In genomic region chr11:3126207-3126865, GRCh38 we compare ENCODE assay signal across 14 cellular contexts. TPM values are rescaled to one million over a fixed set of nuclear protein-coding genes. Genes with fewer than 3 reads are reported as not detected.
A peak's percentile ranks its signal among the peaks of the same experiment; 100 is the strongest.
DNase-seq lines count a peak whose midpoint lies in the region; TF ChIP-seq lines count a peak whose summit lies in the region.
"Had no signal": no experiment of that assay in that cellular context is flagged by ENCODE, and none has a peak within 500 bp of the region (broad histone marks: within the 10 kb centered on the region; RNA-seq: fewer than 3 reads in every experiment).

No MANE protein-coding gene starts in this region.

- peaks cover 7% of the 10 kb centered on the region for H3K79me1 ChIP-seq in neuronal stem cell (ENCODE audit: low read depth, low read length)

- intact Hi-C loops in esophagus squamous epithelium (cut with DNase I) = no loop called here

- no peak overlapping the region for H2AFZ ChIP-seq in neuronal stem cell (ENCODE audit: low read length)
- H2AFZ ChIP-seq in SK-N-SH (ENCODE audit: low read depth) = no peak overlapping the region

- no peaks in the 10 kb centered on the region for H3K79me2 ChIP-seq in SK-N-SH (ENCODE audit: insufficient read depth)

- peak overlapping the region; percentile 21 for H3K14ac ChIP-seq in neuronal stem cell (ENCODE audit: low read length)

- H3K9me2 ChIP-seq in SK-N-SH = no peaks in the 10 kb centered on the region

- no peak for TF ChIP-seq RAD21 in SK-N-SH (IDR thresholded peaks at IDR 0.05; ENCODE audit: low read length)

- no peaks in the 10 kb centered on the region for H3K27me3 ChIP-seq in Peyer's patch
- no peaks in the 10 kb centered on the region for H3K27me3 ChIP-seq in esophagus squamous epithelium
- H3K27me3 ChIP-seq in neuronal stem cell (ENCODE audit: control insufficient read depth in 3 of 3, insufficient read depth in 3 of 3, low read depth in 1 of 3, low read length in 3 of 3) = no peaks in the 10 kb centered on the region
- H3K27me3 ChIP-seq in SK-N-SH (ENCODE audit: insufficient read depth) = no peaks in the 10 kb centered on the region

- DNase-seq in Peyer's patch (peak in 2 of 3 donors; percentile 84 to 90), esophagus squamous epithelium (lab: John Stamatoyannopoulos, UW) (no peak), neuronal stem cell (ENCODE audit: low spot score) (no peak), midbrain (lab: John Stamatoyannopoulos, UW) (no peak), SK-N-SH (no peak), glutamatergic neuron (no peak), nucleus accumbens (lab: John Stamatoyannopoulos, UW) (no peak)
- DNase-seq: activated CD8-positive, alpha-beta memory T cell treated with anti-CD3 and anti-CD28 coated beads, Interleukin-2, amount 10 ng/mL, durations not matched to agents 7 days and 5 days; amygdala; EL; NCI-H1417 treated with DMSO at 0.1 percent for 48 hours; stimulated activated CD4-positive, alpha-beta T cell treated with anti-CD3 and anti-CD28 coated beads, Interleukin-1b, Interleukin-23, amount 100 ng/mL, for 48 hours had no signal

- peak overlapping the region; percentile 82 for H2BK5ac ChIP-seq in neuronal stem cell (ENCODE audit: low read length)

- peak overlapping the region; percentile 30 for H3K9ac ChIP-seq in neuronal stem cell (ENCODE audit: low read depth, low read length, poor library complexity)
- H3K9ac ChIP-seq in SK-N-SH = no peak overlapping the region

- H4K91ac ChIP-seq in neuronal stem cell (ENCODE audit: low read depth, low read length, poor library complexity) = no peak overlapping the region

- no peak overlapping the region for H2BK12ac ChIP-seq in neuronal stem cell (ENCODE audit: low read length)

- peaks cover 13% of the 10 kb centered on the region; the same call in 1 of the 2 replicates for H4K20me1 ChIP-seq in SK-N-SH (ENCODE audit: insufficient read depth)

- CTCF ChIA-PET in SK-N-SH (lab: Yijun Ruan, JAX) = interaction anchor here (0.8 to 1.6 kb wide), 2 partner anchors 23 to 34 kb away, joined by 3 read pairs; no protein-coding TSS in a partner anchor

- H3K9me3 Mint-ChIP-seq in glutamatergic neuron (ENCODE audit: unreplicated experiment) = peaks cover 3% of the 10 kb centered on the region
- H3K9me3 Mint-ChIP-seq: stimulated activated naive CD8-positive, alpha-beta T cell treated with anti-CD3 and anti-CD28 coated beads, Interleukin-15, Interleukin-2, amounts not matched to agents 100 ng/mL and 50 ng/mL, for 24 hours had no signal

- peak overlapping the region; percentile 85 for H3K27ac ChIP-seq in 22Rv1
- H3K27ac ChIP-seq in Peyer's patch = peak overlapping the region in 3 of 4 donors; percentile 54 to 68 (median 59)
- H3K27ac ChIP-seq in esophagus squamous epithelium = peak overlapping the region; percentile 28 to 73 (median 58)
- H3K27ac ChIP-seq in neuronal stem cell (replicated peaks; ENCODE audit: low read length) = no peak overlapping the region
- H3K27ac ChIP-seq in SK-N-SH (ENCODE audit: low read depth in 2 of 2, low read length in 1 of 2) = no peak overlapping the region

- H3K27me3 Mint-ChIP-seq in glutamatergic neuron (ENCODE audit: unreplicated experiment) = peaks cover 5% of the 10 kb centered on the region
- H3K27me3 Mint-ChIP-seq: activated CD8-positive, alpha-beta memory T cell treated with anti-CD3 and anti-CD28 coated beads, Interleukin-2, amount 10 ng/mL, durations not matched to agents 7 days and 5 days; stimulated activated naive CD8-positive, alpha-beta T cell treated with anti-CD3 and anti-CD28 coated beads, Interleukin-15, Interleukin-2, amounts not matched to agents 100 ng/mL and 50 ng/mL, for 24 hours had no signal

- TF ChIP-seq POLR2A in Peyer's patch (IDR thresholded peaks at IDR 0.05) (no peak), esophagus squamous epithelium (IDR thresholded peaks at IDR 0.05) (no peak)

- 66 to 69% methylated on average over 7 to 13 of the region's 21 CpGs for WGBS in esophagus squamous epithelium, 2 donors
- WGBS in neuronal stem cell (ENCODE audit: extremely low coverage in 2 of 2, insufficient read length in 2 of 2, insufficient replicate concordance in 1 of 2), 2 donors = no CpG with 5 or more reads among the region's 21 CpGs
- 96% methylated on average over 19 of the region's 21 CpGs for WGBS in SK-N-SH (ENCODE audit: low lambda C conversion rate)

- H3K4me1 Mint-ChIP-seq in glutamatergic neuron (ENCODE audit: low read depth, unreplicated experiment) = peaks cover 3% of the 10 kb centered on the region
- H3K4me1 Mint-ChIP-seq: activated CD8-positive, alpha-beta memory T cell treated with anti-CD3 and anti-CD28 coated beads, Interleukin-2, amount 10 ng/mL, durations not matched to agents 7 days and 5 days had no signal

- H3K4me2 ChIP-seq in neuronal stem cell (ENCODE audit: insufficient read depth, low read length, poor library complexity, severe bottlenecking) (no peak overlapping the region), SK-N-SH (no peak overlapping the region)

- no peak overlapping the region for H3K4ac ChIP-seq in neuronal stem cell (ENCODE audit: low read length)

- H3F3A ChIP-seq in SK-N-SH (replicated peaks; ENCODE audit: insufficient read depth) = peaks cover 12% of the 10 kb centered on the region

- H3K23ac ChIP-seq in neuronal stem cell (ENCODE audit: low read depth, low read length, poor library complexity) = peak overlapping the region; percentile 80

- H3K4me3 Mint-ChIP-seq in glutamatergic neuron (ENCODE audit: unreplicated experiment) = no peak overlapping the region
- H3K4me3 Mint-ChIP-seq: activated CD8-positive, alpha-beta memory T cell treated with anti-CD3 and anti-CD28 coated beads, Interleukin-2, amount 10 ng/mL, durations not matched to agents 7 days and 5 days; stimulated activated naive CD8-positive, alpha-beta T cell treated with anti-CD3 and anti-CD28 coated beads, Interleukin-15, Interleukin-2, amounts not matched to agents 100 ng/mL and 50 ng/mL, for 24 hours had no signal

- H3K27ac Mint-ChIP-seq in glutamatergic neuron (ENCODE audit: unreplicated experiment) = no peak overlapping the region
- H3K27ac Mint-ChIP-seq: activated CD8-positive, alpha-beta memory T cell treated with anti-CD3 and anti-CD28 coated beads, Interleukin-2, amount 10 ng/mL, durations not matched to agents 7 days and 5 days; stimulated activated naive CD8-positive, alpha-beta T cell treated with anti-CD3 and anti-CD28 coated beads, Interleukin-15, Interleukin-2, amounts not matched to agents 100 ng/mL and 50 ng/mL, for 24 hours had no signal

- no peak overlapping the region for H3K4me3 ChIP-seq in Peyer's patch
- peak overlapping the region in 1 of 4 donors; percentile 32 for H3K4me3 ChIP-seq in esophagus squamous epithelium
- H3K4me3 ChIP-seq in neuronal stem cell (ENCODE audit: low read length in 2 of 2) = no peak overlapping the region
- H3K4me3 ChIP-seq in SK-N-SH (ENCODE audit: low read depth in 2 of 2, low read length in 1 of 2) = no peak overlapping the region

- H3K36me3 ChIP-seq in Peyer's patch (peaks cover 0 to 15% (median 0%) of the 10 kb centered on the region in 3 donors), esophagus squamous epithelium (peaks cover 0 to 38% (median 0%) of the 10 kb centered on the region in 3 donors), neuronal stem cell (replicated peaks in 1 of 2; ENCODE audit: control insufficient read depth in 2 of 2, insufficient read depth in 2 of 2, low read length in 2 of 2) (peaks cover 7 to 35% of the 10 kb centered on the region in 2 donors), SK-N-SH (replicated peaks in 1 of 2; ENCODE audit: control insufficient read depth in 1 of 2, insufficient read depth in 2 of 2, low read length in 1 of 2) (peaks cover 1 to 2% of the 10 kb centered on the region in 2 experiments)

- POLR2A ChIA-PET in SK-N-SH (lab: Yijun Ruan, JAX) = no interaction called here

- TF ChIP-seq CTCF in 22Rv1 (IDR thresholded peaks at IDR 0.05) (no peak), Peyer's patch (IDR thresholded peaks at IDR 0.05) (no peak), esophagus squamous epithelium (IDR thresholded peaks at IDR 0.05) (no peak), SK-N-SH (IDR thresholded peaks at IDR 0.05) (no peak), glutamatergic neuron (IDR thresholded peaks at IDR 0.05; ENCODE audit: partially characterized antibody, unreplicated experiment) (no peak)

- peak overlapping the region; percentile 64 for H3K18ac ChIP-seq in neuronal stem cell (ENCODE audit: low read length)

- peak overlapping the region; percentile 17 for H4K8ac ChIP-seq in neuronal stem cell (ENCODE audit: low read depth, low read length)

- no peaks in the 10 kb centered on the region for H3K36me3 Mint-ChIP-seq in glutamatergic neuron (ENCODE audit: unreplicated experiment)
- H3K36me3 Mint-ChIP-seq: activated CD8-positive, alpha-beta memory T cell treated with anti-CD3 and anti-CD28 coated beads, Interleukin-2, amount 10 ng/mL, durations not matched to agents 7 days and 5 days had no signal

- no peak overlapping the region for H2BK120ac ChIP-seq in neuronal stem cell (ENCODE audit: low read depth, low read length)

- no peak overlapping the region for H2AK5ac ChIP-seq in neuronal stem cell (ENCODE audit: low read depth, low read length)

- TF ChIP-seq EP300 in SK-N-SH (IDR thresholded peaks at IDR 0.05; ENCODE audit: borderline replicate concordance in 1 of 2, low read depth in 1 of 2, low read length in 1 of 2) = no peak

- no peak overlapping the region for H2BK15ac ChIP-seq in neuronal stem cell (ENCODE audit: low read length)

- no peaks in the 10 kb centered on the region for H3K9me3 ChIP-seq in Peyer's patch
- no peaks in the 10 kb centered on the region for H3K9me3 ChIP-seq in esophagus squamous epithelium
- H3K9me3 ChIP-seq in neuronal stem cell (replicated peaks in 1 of 2; ENCODE audit: control insufficient read depth in 2 of 2, insufficient read depth in 1 of 2, low read depth in 1 of 2, low read length in 2 of 2) = no peaks in the 10 kb centered on the region
- H3K9me3 ChIP-seq in SK-N-SH = no peaks in the 10 kb centered on the region

- peaks cover 0 to 50% (median 0%) of the 10 kb centered on the region in 4 donors for H3K4me1 ChIP-seq in Peyer's patch
- H3K4me1 ChIP-seq in esophagus squamous epithelium = peaks cover 20 to 79% (median 36%) of the 10 kb centered on the region in 3 donors
- H3K4me1 ChIP-seq in neuronal stem cell (ENCODE audit: control insufficient read depth in 2 of 2, insufficient read depth in 1 of 2, low read depth in 1 of 2, low read length in 2 of 2) = no peaks in the 10 kb centered on the region
- peaks cover 0 to 14% of the 10 kb centered on the region in 2 experiments; a peak in 1 of 4 replicates for H3K4me1 ChIP-seq in SK-N-SH (ENCODE audit: control insufficient read depth in 1 of 2, insufficient read depth in 2 of 2, low read depth in 1 of 2, low read length in 1 of 2)

TF ChIP-seq in SK-N-SH, 30 proteins besides CTCF, POLR2A, EP300 and RAD21 (continues in another document):
- TF ChIP-seq MXI1 (IDR thresholded peaks at IDR 0.05; ENCODE audit: low read depth, low read length) = no peak

RNA-seq across cellular contexts. Expression of gene OSBPL5, which starts 38.8 kb away (rescaled TPM):
- total RNA-seq in Peyer's patch (100 to 1,000 TPM in 1 of 4 donors, 10 to 100 TPM in 3; 39.8 to 110 (median 73.2) TPM), esophagus squamous epithelium (10 to 100 TPM; 11.9 to 30.9 (median 17.9) TPM), glutamatergic neuron (ENCODE audit: unreplicated experiment) (115 TPM)
- polyA plus RNA-seq in neuronal stem cell (2013, experiment 1 of 2) = 9.5 TPM
- polyA plus RNA-seq in neuronal stem cell (2013, experiment 2 of 2) = 9.7 TPM
- 7.8 and 10.9 TPM in 2 replicates for polyA plus RNA-seq in SK-N-SH (2012; rRNA removed)
- 2.7 and 4.3 TPM in 2 replicates for polyA plus RNA-seq in SK-N-SH (2012; cell fraction: cytosol; rRNA removed)
- 39.6 and 46.8 TPM in 2 replicates for polyA plus RNA-seq in SK-N-SH (2012; cell fraction: nucleus; rRNA removed)

Comparison
In these comparisons a context has a peak if more than half of its experiments do, and no peak if none do; other contexts are left out.
1. H3K27ac ChIP-seq: peak in 22Rv1 (single experiment), Peyer's patch (3 of 4) and esophagus squamous epithelium (4 of 4); none in neuronal stem cell (single experiment) and SK-N-SH (0 of 2).
2. DNase-seq: peak in Peyer's patch (2 of 3); none in esophagus squamous epithelium (single experiment), neuronal stem cell (single experiment), midbrain (single experiment), SK-N-SH (single experiment), glutamatergic neuron (single experiment) and nucleus accumbens (0 of 56).